21 cellular contexts compared by ENCODE assay signal in the genomic region with DNA sequence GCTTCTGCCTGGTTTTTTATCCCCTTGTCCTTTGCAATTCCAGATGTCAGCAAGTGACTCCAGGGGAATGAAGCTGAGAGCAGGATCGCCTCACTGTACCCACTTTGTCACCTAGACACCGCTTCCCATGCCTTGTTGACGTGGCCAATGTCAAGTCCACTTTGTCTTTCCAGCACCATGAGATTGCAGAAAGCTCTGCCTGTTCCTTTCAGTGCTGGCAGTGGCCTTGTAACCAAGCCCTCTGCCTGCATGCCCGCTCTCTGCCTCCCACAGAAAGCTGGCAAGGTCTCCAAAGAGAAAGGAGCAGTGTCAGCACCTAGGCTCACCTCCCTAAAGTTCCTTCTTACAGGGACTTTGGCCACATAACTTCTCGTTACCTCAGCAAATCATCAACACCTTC.
"Had no signal": no experiment of that assay in that cellular context is flagged by ENCODE, and none has a peak within 500 bp of the region (broad histone marks: within the 10 kb centered on the region; RNA-seq: fewer than 3 reads in every experiment).

No MANE protein-coding gene starts in this region.

- H3K4me3 ChIP-seq: dorsolateral prefrontal cortex, lower lobe of right lung, neural progenitor cell, ovary, prostate gland, tibial artery, upper lobe of left lung, uterus had no signal

- ATAC-seq: left lobe of liver; lower lobe of right lung; natural killer cell treated with Interleukin-12 subunit alpha and Interleukin-12 subunit beta and Interleukin-15 and Interleukin-18, amount 100 ng/mL, for 72 hours; sciatic nerve had no signal

- H3K27me3 ChIP-seq: dorsolateral prefrontal cortex, neural progenitor cell, ovary, tibial artery, upper lobe of left lung, uterus had no signal

- H3K27ac ChIP-seq: dorsolateral prefrontal cortex, lower lobe of right lung, neural progenitor cell, ovary, prostate gland, tibial artery, upper lobe of left lung, uterus had no signal

- H3K36me3 ChIP-seq: lower lobe of right lung, neural progenitor cell, ovary, prostate gland, tibial artery, upper lobe of left lung, uterus had no signal

- H3K9ac ChIP-seq: neural progenitor cell had no signal

- H3K4me1 ChIP-seq: lower lobe of right lung, prostate gland, tibial artery, upper lobe of left lung, uterus had no signal

- DNase-seq: cortex of kidney; dorsolateral prefrontal cortex; effector CD8-positive, alpha-beta T cell; foreskin melanocyte; head of caudate nucleus; hypothalamus; kidney glomerular epithelial cell; lower lobe of right lung; midbrain; nucleus accumbens; ovary; stimulated activated CD4-positive, alpha-beta T cell treated with anti-CD3 and anti-CD28 coated beads, Interleukin-2, amount 100 ng/mL, for 24 hours; stimulated activated naive CD4-positive, alpha-beta T cell treated with Interleukin-2 at 50 U/mL for 16 hours; tibial artery; upper lobe of left lung; uterus had no signal

- H2AFZ ChIP-seq: neural progenitor cell had no signal

- H3K9me3 ChIP-seq: lower lobe of right lung, ovary, prostate gland, tibial artery, upper lobe of left lung, uterus had no signal

- H3K4me2 ChIP-seq: neural progenitor cell had no signal
